8 cellular contexts compared by ENCODE assay signal in the genomic region with DNA sequence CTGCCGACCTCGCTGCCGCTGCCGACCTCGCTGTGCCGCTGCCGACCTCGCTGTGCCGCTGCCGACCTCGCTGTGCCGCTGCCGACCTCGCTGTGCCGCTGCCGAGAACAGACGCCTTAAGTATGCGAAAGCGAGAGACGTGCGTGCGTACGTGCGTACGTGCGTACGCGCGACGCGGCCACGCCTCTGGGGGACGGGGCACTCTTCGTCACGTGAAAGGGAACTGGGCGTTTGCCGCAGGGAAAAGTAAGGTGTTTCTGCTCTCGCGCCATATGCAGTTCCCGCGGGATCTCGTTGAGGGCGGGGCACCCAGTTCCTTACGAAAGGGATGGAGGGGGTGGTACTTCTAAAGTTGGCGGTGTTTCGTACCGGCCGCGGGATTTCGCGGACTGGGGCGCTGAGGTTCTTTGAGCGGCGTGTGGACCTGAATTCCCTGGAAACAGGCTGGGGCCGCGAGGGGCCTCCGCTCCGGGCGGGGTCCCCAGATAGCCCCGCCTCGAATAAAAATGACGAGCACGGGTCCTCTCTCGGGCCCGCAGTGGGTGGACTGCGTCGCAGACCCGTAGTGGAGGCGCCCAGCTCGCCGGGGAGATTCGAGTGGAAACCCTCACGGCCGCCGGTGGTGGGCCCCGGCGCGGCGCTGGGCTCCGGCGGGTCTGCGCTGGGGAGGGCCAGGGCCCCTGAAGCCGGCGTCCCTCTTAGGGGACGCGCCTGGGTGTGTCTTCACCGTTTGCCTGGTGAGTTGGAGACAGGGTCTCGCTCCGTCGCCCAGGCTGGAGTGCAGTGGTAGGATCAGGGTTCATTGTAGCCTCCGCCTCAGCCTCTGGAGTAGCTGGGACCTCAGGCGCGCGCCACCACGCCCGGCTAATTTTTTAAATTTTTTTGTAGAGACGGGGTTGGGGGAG. TPM values are rescaled to one million over a fixed set of nuclear protein-coding genes. Genes with fewer than 3 reads are reported as not detected.
DNase-seq lines count a peak whose midpoint lies in the region; ATAC-seq and FAIRE-seq lines count a peak whose summit lies in the region.

Gene EIF4A3, minus strand, starts transcription at position 94 of the 905 bp plus-strand sequence. CDS start 167 bp downstream, outside the sequence.

- peak within 1 kb of the TSS; percentile 94 for H3K27ac Mint-ChIP-seq in activated T-cell treated with anti-CD3 and anti-CD28 coated beads, Interleukin-2, amount 50 U/mL, for 72 hours

- no peaks in the 10 kb centered on the region for H3K9me3 Mint-ChIP-seq in activated T-cell treated with anti-CD3 and anti-CD28 coated beads, Interleukin-2, amount 50 U/mL, for 72 hours

- H3K9me3 ChIP-seq in KOPT-K1 (ENCODE audit: insufficient read depth, low read length, poor library complexity, severe bottlenecking) (peaks cover 6% of the 10 kb centered on the region), muscle layer of colon (ENCODE audit: low read length) (no peaks in the 10 kb centered on the region)

- peaks cover 42% of the 10 kb centered on the region for H3K4me1 Mint-ChIP-seq in activated T-cell treated with anti-CD3 and anti-CD28 coated beads, Interleukin-2, amount 50 U/mL, for 72 hours (ENCODE audit: low read depth)

- peak within 1 kb of the TSS; percentile 78 for H3K27ac ChIP-seq in KOPT-K1 (ENCODE audit: low read depth, low read length, poor library complexity, severe bottlenecking)
- H3K27ac ChIP-seq in muscle layer of colon (ENCODE audit: low read depth, low read length): peak within 1 kb of the TSS; percentile 85

- ATAC-seq in GM21737 (IDR thresholded peaks at IDR 0.05; ENCODE audit: unreplicated experiment) (peak; percentile 81), esophagus mucosa (peak; percentile 96)
- peak; percentile 91 to 93 for ATAC-seq in activated T-cell treated with anti-CD3 and anti-CD28 coated beads, Interleukin-2, amount 50 U/mL, for 72 hours (replicated peaks in 1 of 2)

- no peaks in the 10 kb centered on the region for H3K27me3 ChIP-seq in muscle layer of colon (ENCODE audit: control insufficient read depth in 1 of 2, insufficient read depth in 2 of 2, low read length in 2 of 2)

- DNase-seq in DMS53 treated with DMSO at 0.1 percent for 48 hours (lab: John Stamatoyannopoulos, UW; ENCODE audit: unreplicated experiment) (peak; percentile 96), RCC 7860 (ENCODE audit: low spot score) (peak; percentile 97)
- DNase-seq in activated T-cell treated with anti-CD3 and anti-CD28 coated beads, Interleukin-2, amount 50 U/mL, for 72 hours: peak; percentile 97 to 99
- peak; percentile 95 for DNase-seq in stimulated activated CD8-positive, alpha-beta memory T cell treated with anti-CD3 and anti-CD28 coated beads, Interleukin-7, amount 100 ng/mL, for 24 hours (ENCODE audit: low read depth)

- peaks cover 15 to 16% of the 10 kb centered on the region in 2 donors for H3K36me3 Mint-ChIP-seq in activated T-cell treated with anti-CD3 and anti-CD28 coated beads, Interleukin-2, amount 50 U/mL, for 72 hours (ENCODE audit: insufficient read depth in 2 of 2)

- FAIRE-seq in RCC 7860 (lab: Jason Lieb, UNC): peak; percentile 94

- H3K4me3 Mint-ChIP-seq in activated T-cell treated with anti-CD3 and anti-CD28 coated beads, Interleukin-2, amount 50 U/mL, for 72 hours: peak within 1 kb of the TSS; percentile 91 to 97

- no peaks in the 10 kb centered on the region for H3K27me3 Mint-ChIP-seq in activated T-cell treated with anti-CD3 and anti-CD28 coated beads, Interleukin-2, amount 50 U/mL, for 72 hours (ENCODE audit: low read depth)

- peaks cover 35% of the 10 kb centered on the region for H3K36me3 ChIP-seq in KOPT-K1 (ENCODE audit: insufficient read depth, low read length)
- H3K36me3 ChIP-seq in muscle layer of colon (ENCODE audit: insufficient read depth, low read length): peaks cover 17% of the 10 kb centered on the region

- peak within 1 kb of the TSS; percentile 90 to 99 for H3K4me3 ChIP-seq in muscle layer of colon (ENCODE audit: low read depth in 1 of 2, low read length in 2 of 2)

- H3K4me1 ChIP-seq in muscle layer of colon (ENCODE audit: insufficient read depth, low read length): peaks cover 16% of the 10 kb centered on the region

- H3K9ac ChIP-seq in muscle layer of colon (ENCODE audit: low read length): peak within 1 kb of the TSS; percentile 51

RNA-seq across cellular contexts. Expression of gene EIF4A3, which starts in this region (rescaled TPM):
- total RNA-seq in activated T-cell treated with anti-CD3 and anti-CD28 coated beads, Interleukin-2, amount 50 U/mL, for 72 hours: 100 to 1,000 TPM in 1 of 2 donors, 10 to 100 TPM in 1; 91.8 to 104 TPM
- 93.3 TPM for total RNA-seq in esophagus mucosa

Comparison
In these comparisons a context has a peak if more than half of its experiments do, and no peak if none do; other contexts are left out.
1. Peak in every context shown above with its lines: DNase-seq, ATAC-seq, H3K4me3 ChIP-seq and H3K27ac ChIP-seq.